In genomic region chr18:69677595-69677994, GRCh38 we compare ENCODE assay signal across 11 cellular contexts.
"Had no signal": no experiment of that assay in that cellular context is flagged by ENCODE, and none has a peak within 500 bp of the region (broad histone marks: within the 10 kb centered on the region; RNA-seq: fewer than 3 reads in every experiment).

No MANE protein-coding gene starts in this region.

- H2AFZ ChIP-seq: GM23248, GM23338 had no signal

- H3K27ac ChIP-seq: GM23248 had no signal

- H3K36me3 ChIP-seq: HAP-1 had no signal

- FAIRE-seq: H1, H54 had no signal

- ATAC-seq: GM23338, HCT116 had no signal

- H3K9me3 ChIP-seq: HAP-1 had no signal

- H3K4me2 ChIP-seq: GM23338 had no signal

- H3K4me3 ChIP-seq: GM23248, GM23338, HAP-1 had no signal

- H3K9ac ChIP-seq: GM23248 had no signal

- DNase-seq: GM23248, GOT3, H7, H9, HCEC 1CT, HFFc6 had no signal
